Comparison of ENCODE assay signal across 8 cellular contexts in genomic region chr21:44920694-44921604, GRCh38. TPM values are rescaled to one million over a fixed set of nuclear protein-coding genes. Genes with fewer than 3 reads are reported as not detected.
A peak's percentile ranks its signal among the peaks of the same experiment; 100 is the strongest.
DNase-seq lines count a peak whose midpoint lies in the region; ATAC-seq lines count a peak whose summit lies in the region.

Gene ITGB2, minus strand, starts transcription at chr21:44920899. Its CDS starts 10,117 bp downstream, at chr21:44910782.

- H3K4me3 Mint-ChIP-seq in stimulated activated memory B cell treated with anti-CD40 and anti-IgM and Interleukin-4, amounts not matched to agents 10 μg/mL and 1 μg/mL and 100 μg/mL, for 72 hours = peak within 1 kb of the TSS; percentile 88

- peaks cover 6% of the 10 kb centered on the region for H3K36me3 Mint-ChIP-seq in stimulated activated memory B cell treated with anti-CD40 and anti-IgM and Interleukin-4, amounts not matched to agents 10 μg/mL and 1 μg/mL and 100 μg/mL, for 72 hours

- intact Hi-C loops in left colon (cut with DNase I, micrococcal nuclease) = no loop called here

- H3K4me1 Mint-ChIP-seq in stimulated activated memory B cell treated with anti-CD40 and anti-IgM and Interleukin-4, amounts not matched to agents 10 μg/mL and 1 μg/mL and 100 μg/mL, for 72 hours = peaks cover 93% of the 10 kb centered on the region

- peak within 1 kb of the TSS; percentile 93 for H3K27ac Mint-ChIP-seq in stimulated activated memory B cell treated with anti-CD40 and anti-IgM and Interleukin-4, amounts not matched to agents 10 μg/mL and 1 μg/mL and 100 μg/mL, for 72 hours

- in situ Hi-C loops in KBM-7 (cut with MboI; ENCODE audit: low pct_unique_long_range_greater_than_20kb, low sequenced_read_pairs) = no loop called here

- peak; percentile 57 for ATAC-seq in GM19023 (IDR thresholded peaks at IDR 0.05; ENCODE audit: unreplicated experiment)
- peak; percentile 34 for ATAC-seq in left colon
- ATAC-seq in stimulated activated memory B cell treated with anti-CD40 and anti-IgM and Interleukin-4, amounts not matched to agents 10 μg/mL and 1 μg/mL and 100 μg/mL, for 72 hours = peak; percentile 93

- H3K9me3 Mint-ChIP-seq in stimulated activated memory B cell treated with anti-CD40 and anti-IgM and Interleukin-4, amounts not matched to agents 10 μg/mL and 1 μg/mL and 100 μg/mL, for 72 hours = no peaks in the 10 kb centered on the region

- peak; percentile 90 for DNase-seq in KBM-7
- DNase-seq in activated CD8-positive, alpha-beta memory T cell treated with anti-CD3 and anti-CD28 coated beads, Interleukin-2, amount 50 U/mL, for 4 hours = peak; percentile 55
- DNase-seq in left colon = peak in 1 of 2 donors; percentile 56
- DNase-seq in cerebellar cortex (ENCODE audit: low spot score) = no peak
- DNase-seq in foreskin melanocyte = no peak
- DNase-seq in dedifferentiated amniotic fluid mesenchymal stem cell (ENCODE audit: extremely low spot score) = no peak

- no peaks in the 10 kb centered on the region for H3K27me3 Mint-ChIP-seq in stimulated activated memory B cell treated with anti-CD40 and anti-IgM and Interleukin-4, amounts not matched to agents 10 μg/mL and 1 μg/mL and 100 μg/mL, for 72 hours

RNA-seq across cellular contexts. Expression of gene ITGB2, which starts in this region (rescaled TPM):
- total RNA-seq in left colon = 10 to 100 TPM in 1 of 2 donors, 1 to 10 TPM in 1; 6.8 to 33.1 TPM

Comparison
In these comparisons a context has a peak if more than half of its experiments do, and no peak if none do; other contexts are left out.
1. ATAC-seq: peak in every context shown above with its lines; median percentile 93 in stimulated activated memory B cell treated with anti-CD40 and anti-IgM and Interleukin-4, amounts not matched to agents 10 μg/mL and 1 μg/mL and 100 μg/mL, for 72 hours; 57 in GM19023; 34 in left colon.
2. DNase-seq: peak in KBM-7 (single experiment) and activated CD8-positive, alpha-beta memory T cell treated with anti-CD3 and anti-CD28 coated beads, Interleukin-2, amount 50 U/mL, for 4 hours (single experiment); none in cerebellar cortex (single experiment), foreskin melanocyte (single experiment) and dedifferentiated amniotic fluid mesenchymal stem cell (single experiment).